In the genomic region with DNA sequence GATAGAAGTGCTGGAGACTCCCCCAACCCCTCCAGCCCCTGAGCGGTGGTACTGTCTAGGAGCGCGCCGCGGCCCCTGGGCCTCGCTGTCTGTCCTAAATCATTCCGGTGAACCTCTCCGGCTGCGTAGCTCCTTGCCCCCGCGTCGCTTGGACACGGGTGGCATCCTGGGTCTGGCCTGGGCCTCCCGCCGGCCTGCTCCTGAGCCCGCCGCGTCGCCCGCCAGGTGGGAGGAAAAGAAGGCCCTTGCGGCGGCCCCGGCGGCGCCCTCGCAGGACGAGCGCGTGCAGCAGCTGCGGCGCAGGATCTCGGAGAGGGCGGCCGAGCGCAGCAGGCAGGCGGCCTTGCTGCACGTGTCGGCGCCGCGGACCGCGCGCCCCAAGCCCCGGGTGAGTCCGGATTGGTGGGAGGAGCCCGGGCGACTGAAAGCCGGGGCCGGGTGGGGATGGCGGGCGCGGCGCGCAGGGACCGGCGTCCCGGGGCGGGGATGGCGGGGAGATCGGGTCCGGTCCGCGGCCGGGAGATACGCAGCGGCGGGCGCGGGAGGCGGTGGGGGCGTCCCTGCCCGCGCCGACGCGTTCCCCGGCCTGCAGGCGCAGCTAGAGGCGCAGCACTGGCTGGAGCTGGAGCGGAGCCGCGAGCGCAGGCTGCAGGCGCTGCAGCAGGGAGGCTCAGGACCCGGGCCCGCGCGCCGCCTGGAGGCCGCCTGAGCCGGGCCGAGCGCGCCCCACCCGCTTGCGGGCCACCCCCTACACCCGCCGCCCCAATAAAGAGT, we compare ENCODE assay signal across 8 cellular contexts. TPM values are rescaled to one million over a fixed set of nuclear protein-coding genes. Genes with fewer than 3 reads are reported as not detected.
DNase-seq lines count a peak whose midpoint lies in the region; ATAC-seq and TF ChIP-seq lines count a peak whose summit lies in the region.

No MANE protein-coding gene starts in this region.

- peak; percentile 25 for TF ChIP-seq CTCF in astrocyte of the cerebellum (IDR thresholded peaks at IDR 0.05; ENCODE audit: low read depth, low read length, missing control alignments)

- H3K9me2 ChIP-seq in Karpas-422 (replicated peaks; ENCODE audit: insufficient read depth, low read length): no peaks in the 10 kb centered on the region

- no peaks in the 10 kb centered on the region for H3K36me3 ChIP-seq in Karpas-422 (ENCODE audit: insufficient read depth, low read length)

- H3K4me2 ChIP-seq in Karpas-422 (ENCODE audit: low read depth, low read length, poor library complexity, severe bottlenecking): peak overlapping the region; percentile 81

- H3K27ac ChIP-seq in Karpas-422 (ENCODE audit: low read length): no peak overlapping the region

- in situ Hi-C loops in astrocyte of the cerebellum (cut with HindIII; ENCODE audit: low sequenced_read_pairs): no loop called here

- peak overlapping the region; percentile 69 for H3K4me3 ChIP-seq in Karpas-422 (ENCODE audit: low read length)
- peak overlapping the region; percentile 29 for H3K4me3 ChIP-seq in astrocyte of the cerebellum (ENCODE audit: low read depth, low read length)

- no peaks in the 10 kb centered on the region for H4K20me1 ChIP-seq in Karpas-422 (ENCODE audit: insufficient read depth, low read depth, low read length)

- DNase-seq in ELR (ENCODE audit: low read depth) (peak; percentile 76), Karpas-422 (peak; percentile 90), T-helper 2 cell (peak; percentile 46 to 81 (median 53)), astrocyte of the cerebellum (ENCODE audit: low read depth) (peak; percentile 29), hippocampal formation (lab: John Stamatoyannopoulos, UW) (peak; percentile 70), retina (peak; percentile 83)

- peak overlapping the region; percentile 84 for H2AFZ ChIP-seq in Karpas-422 (ENCODE audit: low read length)

- H3K9ac ChIP-seq in Karpas-422 (ENCODE audit: low read length): peak overlapping the region; percentile 77

- no peaks in the 10 kb centered on the region for H3K79me2 ChIP-seq in Karpas-422 (ENCODE audit: low read length)

- ATAC-seq in GM21723 (IDR thresholded peaks at IDR 0.05; ENCODE audit: unreplicated experiment) (peak; percentile 75), GM18519 (IDR thresholded peaks at IDR 0.05; ENCODE audit: low FRiP score, unreplicated experiment) (no peak)

- no peaks in the 10 kb centered on the region for H3K9me3 ChIP-seq in Karpas-422 (ENCODE audit: low read length)

- H3K4me1 ChIP-seq in Karpas-422 (ENCODE audit: low read length): peaks cover 12% of the 10 kb centered on the region

- H3K27me3 ChIP-seq in Karpas-422 (ENCODE audit: low read length): no peaks in the 10 kb centered on the region

RNA-seq across cellular contexts. Expression of a gene that starts 6.5 kb away (rescaled TPM):
- 67.6 and 84.8 TPM in 2 replicates for total RNA-seq in Karpas-422 (2014; rRNA removed; shearing (Covaris generic); ENCODE audit: low replicate concordance)

RNA-seq across cellular contexts. Expression of a gene that starts 43.6 kb away (rescaled TPM):
- total RNA-seq in Karpas-422 (2014; rRNA removed; shearing (Covaris generic); ENCODE audit: low replicate concordance): 0.67 TPM in 1 of 2 replicates, not detected in the other

RNA-seq across cellular contexts. Expression of a gene that starts 44.0 kb away (rescaled TPM):
- 2.0 TPM in 2 replicates for total RNA-seq in Karpas-422 (2014; rRNA removed; shearing (Covaris generic); ENCODE audit: low replicate concordance)

Comparison
In these comparisons a context has a peak if more than half of its experiments do, and no peak if none do; other contexts are left out.
1. DNase-seq: peak in every context shown above with its lines; median percentile 90 in Karpas-422; 83 in retina; 76 in ELR; 70 in hippocampal formation; 53 in T-helper 2 cell; 29 in astrocyte of the cerebellum.